ENCODE assay signal across 9 cellular contexts in the genomic region with DNA sequence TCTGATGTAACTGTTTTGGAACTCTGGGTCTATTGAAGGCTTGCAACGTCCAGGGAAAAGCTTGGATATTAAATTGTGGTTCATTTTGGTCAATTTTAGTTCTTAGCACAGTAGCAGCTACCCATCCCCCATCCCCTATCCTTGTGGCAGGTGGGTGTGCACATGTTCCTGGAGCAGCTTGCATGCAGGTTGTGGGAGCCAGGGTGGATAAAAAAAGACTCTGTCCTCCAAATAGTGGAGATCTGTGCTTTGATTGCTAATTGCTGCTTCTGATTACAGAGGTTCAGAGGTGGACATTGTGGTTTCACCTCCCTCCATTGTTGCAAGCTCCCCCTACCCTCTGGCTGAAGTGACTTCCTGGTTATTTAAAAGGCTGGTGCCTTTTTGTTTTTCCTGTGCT.
"Had no signal": no experiment of that assay in that cellular context is flagged by ENCODE, and none has a peak within 500 bp of the region (broad histone marks: within the 10 kb centered on the region; RNA-seq: fewer than 3 reads in every experiment).

No MANE protein-coding gene starts in this region.

- DNase-seq: H9, HCEC 1CT, IMR-90, KG1 had no signal

- H3K4me3 ChIP-seq: GM23338, K562 had no signal

- ATAC-seq: GM23338, K562 had no signal

- H3K4me2 ChIP-seq: GM23338 had no signal

- H2AFZ ChIP-seq: GM23338 had no signal

- FAIRE-seq: H1, H54, HTR-8/SVneo, K562 had no signal
